ENCODE assay signal across 8 cellular contexts in genomic region chr2:64214281-64215115, GRCh38.
DNase-seq lines count a peak whose midpoint lies in the region; ATAC-seq and TF ChIP-seq lines count a peak whose summit lies in the region.

No MANE protein-coding gene starts in this region.

- peak; percentile 17 for DNase-seq in H4 (ENCODE audit: low spot score)
- peak; percentile 61 for DNase-seq in NCI-H1105 treated with DMSO at 0.1 percent for 48 hours (lab: John Stamatoyannopoulos, UW)
- peak; percentile 32 for DNase-seq in astrocyte of the spinal cord (ENCODE audit: low read depth, low spot score)
- DNase-seq in natural killer cell, result no peak
- no peak for DNase-seq in NCI-H524 treated with DMSO at 0.1 percent for 48 hours (lab: John Stamatoyannopoulos, UW)
- DNase-seq in inferior parietal cortex (ENCODE audit: extremely low spot score), result no peak

- H3K4me3 Mint-ChIP-seq in natural killer cell, result no peak overlapping the region

- no peak for TF ChIP-seq CTCF in astrocyte of the spinal cord (IDR thresholded peaks at IDR 0.05; ENCODE audit: low read depth, low read length)
- TF ChIP-seq CTCF in natural killer cell (IDR thresholded peaks at IDR 0.05), result no peak

- H3K4me1 Mint-ChIP-seq in natural killer cell, result peaks cover 10% of the 10 kb centered on the region in 2 donors

- peak; percentile 55 for ATAC-seq in GM18858 (IDR thresholded peaks at IDR 0.05; ENCODE audit: unreplicated experiment)
- peak in 2 of 3 donors; percentile 10 to 18 for ATAC-seq in natural killer cell
- no peak for ATAC-seq in SK-N-SH treated with all-trans-retinoic acid at 6 μM for 48 hours

- in situ Hi-C loops in astrocyte of the spinal cord (cut with HindIII; ENCODE audit: low sequenced_read_pairs), result no loop called here

- intact Hi-C loops in natural killer cell (cut with micrococcal nuclease), result loop anchor here (10.0 kb wide), 1 partner anchor 110 kb away; no protein-coding TSS in a partner anchor

- no peaks in the 10 kb centered on the region for H3K27me3 Mint-ChIP-seq in natural killer cell (ENCODE audit: low read depth in 2 of 2)

- no peaks in the 10 kb centered on the region for H3K36me3 Mint-ChIP-seq in natural killer cell

- H3K4me3 ChIP-seq in astrocyte of the spinal cord (ENCODE audit: low read depth, low read length), result no peak overlapping the region

- H3K9me3 Mint-ChIP-seq in natural killer cell, result no peaks in the 10 kb centered on the region

- H3K27ac Mint-ChIP-seq in natural killer cell, result no peak overlapping the region

TF ChIP-seq in SK-N-SH treated with all-trans-retinoic acid at 6 μM for 48 hours, 23 proteins besides CTCF, POLR2A, EP300 and RAD21:
- TF ChIP-seq BACH2 (CRISPR knock-in tag; IDR thresholded peaks at IDR 0.05; ENCODE audit: borderline replicate concordance) (no peak), ISL1 (CRISPR knock-in tag; IDR thresholded peaks at IDR 0.05) (no peak), TOX (CRISPR knock-in tag; IDR thresholded peaks at IDR 0.05; ENCODE audit: borderline replicate concordance) (no peak), POU6F1 (CRISPR knock-in tag; IDR thresholded peaks at IDR 0.05; ENCODE audit: borderline replicate concordance, low read depth) (no peak), TSHZ2 (CRISPR knock-in tag; IDR thresholded peaks at IDR 0.05) (no peak), RARB (CRISPR knock-in tag; IDR thresholded peaks at IDR 0.05) (no peak), SNAI2 (CRISPR knock-in tag; IDR thresholded peaks at IDR 0.05) (no peak), ZNF8 (CRISPR knock-in tag; IDR thresholded peaks at IDR 0.05) (no peak), GLIS3 (CRISPR knock-in tag; IDR thresholded peaks at IDR 0.05) (no peak), PATZ1 (CRISPR knock-in tag; IDR thresholded peaks at IDR 0.05; ENCODE audit: borderline replicate concordance) (no peak), ZFP30 (CRISPR knock-in tag; IDR thresholded peaks at IDR 0.05) (no peak), CSRNP3 (CRISPR knock-in tag; IDR thresholded peaks at IDR 0.05) (no peak), PPARA (CRISPR knock-in tag; IDR thresholded peaks at IDR 0.05; ENCODE audit: borderline replicate concordance) (no peak), ZFP3 (CRISPR knock-in tag; IDR thresholded peaks at IDR 0.05) (no peak), TCF4 (CRISPR knock-in tag; IDR thresholded peaks at IDR 0.05; ENCODE audit: borderline replicate concordance) (no peak), OSR1 (CRISPR knock-in tag; IDR thresholded peaks at IDR 0.05) (no peak), ZC3H10 (CRISPR knock-in tag; IDR thresholded peaks at IDR 0.05) (no peak), CREB5 (CRISPR knock-in tag; IDR thresholded peaks at IDR 0.05; ENCODE audit: low read depth) (no peak)
TF ChIP-seq in SK-N-SH treated with all-trans-retinoic acid at 6 μM for 48 hours: peak in this region for 0.

Comparison
In these comparisons a context has a peak if more than half of its experiments do, and no peak if none do; other contexts are left out.
1. DNase-seq: peak in H4 (single experiment), NCI-H1105 treated with DMSO at 0.1 percent for 48 hours (single experiment) and astrocyte of the spinal cord (single experiment); none in natural killer cell (single experiment), NCI-H524 treated with DMSO at 0.1 percent for 48 hours (single experiment) and inferior parietal cortex (single experiment).